ENCODE assay signal across 24 cellular contexts in genomic region chr2:151534001-151534400, GRCh38.
DNase-seq lines count a peak whose midpoint lies in the region; ATAC-seq, FAIRE-seq and TF ChIP-seq lines count a peak whose summit lies in the region.
"Had no signal": no experiment of that assay in that cellular context is flagged by ENCODE, and none has a peak within 500 bp of the region (broad histone marks: within the 10 kb centered on the region; RNA-seq: fewer than 3 reads in every experiment).

No MANE protein-coding gene starts in this region.

- no peaks in the 10 kb centered on the region for H3K27me3 Mint-ChIP-seq in T-cell
- H3K27me3 Mint-ChIP-seq: CD4-positive, alpha-beta memory T cell; CD4-positive, CD25-positive, alpha-beta regulatory T cell; CD8-positive, alpha-beta memory T cell had no signal

- peaks cover 34% of the 10 kb centered on the region for H3K36me3 Mint-ChIP-seq in T-cell
- H3K36me3 Mint-ChIP-seq: CD14-positive monocyte had no signal

- CTCF ChIA-PET in T-cell (lab: Charles Lee) = interaction anchor here in 1 of 2 donors (0.8 kb wide), 1 partner anchor 329 kb away, joined by 3 read pairs; no protein-coding TSS in a partner anchor

- POLR2A ChIA-PET in T-cell (lab: Charles Lee) = no interaction called here

- no peak overlapping the region for H3K27ac Mint-ChIP-seq in T-cell
- H3K27ac Mint-ChIP-seq: CD14-positive monocyte; CD4-positive, alpha-beta memory T cell; CD4-positive, CD25-positive, alpha-beta regulatory T cell; CD8-positive, alpha-beta memory T cell had no signal

- H3K4me3 Mint-ChIP-seq in T-cell = no peak overlapping the region
- H3K4me3 Mint-ChIP-seq: CD14-positive monocyte; CD4-positive, alpha-beta memory T cell; CD4-positive, CD25-positive, alpha-beta regulatory T cell; CD8-positive, alpha-beta memory T cell had no signal

- no peaks in the 10 kb centered on the region for H3K4me1 Mint-ChIP-seq in T-cell
- H3K4me1 Mint-ChIP-seq: CD14-positive monocyte; CD4-positive, alpha-beta memory T cell; CD4-positive, CD25-positive, alpha-beta regulatory T cell; CD8-positive, alpha-beta memory T cell had no signal

- DNase-seq in GM12891 (ENCODE audit: insufficient read length, low spot score) = no peak
- peak; percentile 28 for DNase-seq in cerebellum (ENCODE audit: low spot score)
- no peak for DNase-seq in T-cell
- DNase-seq: 8988T; ACHN; BE2C; CD4-positive, alpha-beta memory T cell; CD4-positive, CD25-positive, alpha-beta regulatory T cell; CD8-positive, alpha-beta memory T cell; COR-L47; DMS 273 treated with DMSO at 0.1 percent for 48 hours; DMS153; DMS53; DMS79; DND-41; EL; GF-D8 had no signal

- peak; percentile 45 for FAIRE-seq in GM12891 (lab: Jason Lieb, UNC)
- FAIRE-seq: A204.1, G401.6, GM12892, GM19239 had no signal

- ATAC-seq in T-cell (replicated peaks in 1 of 4) (no peak), GM21723 (IDR thresholded peaks at IDR 0.05; ENCODE audit: unreplicated experiment) (no peak), HG03520 (IDR thresholded peaks at IDR 0.05; ENCODE audit: unreplicated experiment) (no peak)

- TF ChIP-seq POLR2A in GM12891 (IDR thresholded peaks at IDR 0.05; ENCODE audit: low read depth, low read length) = no peak

- no peaks in the 10 kb centered on the region for H3K9me3 Mint-ChIP-seq in T-cell
- H3K9me3 Mint-ChIP-seq: CD14-positive monocyte; CD4-positive, alpha-beta memory T cell; CD4-positive, CD25-positive, alpha-beta regulatory T cell; CD8-positive, alpha-beta memory T cell had no signal

TF ChIP-seq in GM12891, 5 proteins besides CTCF, POLR2A, EP300 and RAD21:
- no peak for TF ChIP-seq POU2F2 (IDR thresholded peaks at IDR 0.05; ENCODE audit: low read depth, low read length)
- no peak for TF ChIP-seq TAF1 (IDR thresholded peaks at IDR 0.05; ENCODE audit: low read depth, low read length)
- no peak for TF ChIP-seq PAX5 (IDR thresholded peaks at IDR 0.05; ENCODE audit: insufficient read depth, low read length, severe bottlenecking)
- TF ChIP-seq POLR2AphosphoS5 (IDR thresholded peaks at IDR 0.05; ENCODE audit: low read depth, low read length) = no peak
- TF ChIP-seq SPI1 (IDR thresholded peaks at IDR 0.05; ENCODE audit: low read depth, low read length) = no peak
